In genomic region chr21:34133802-34134201, GRCh38 we compare ENCODE assay signal across 10 cellular contexts.
DNase-seq lines count a peak whose midpoint lies in the region; ATAC-seq and TF ChIP-seq lines count a peak whose summit lies in the region.
"Had no signal": no experiment of that assay in that cellular context is flagged by ENCODE, and none has a peak within 500 bp of the region (broad histone marks: within the 10 kb centered on the region; RNA-seq: fewer than 3 reads in every experiment).

No MANE protein-coding gene starts in this region.

- TF ChIP-seq CTCF in natural killer cell (IDR thresholded peaks at IDR 0.05), result no peak
- peak; percentile 73 for TF ChIP-seq CTCF in WERI-Rb-1 (IDR thresholded peaks at IDR 0.05; ENCODE audit: low read depth, low read length)
- TF ChIP-seq CTCF in fibroblast of villous mesenchyme (IDR thresholded peaks at IDR 0.05; ENCODE audit: insufficient read depth, low read depth, low read length), result peak; percentile 49

- no peaks in the 10 kb centered on the region for H3K9me3 ChIP-seq in WERI-Rb-1 (ENCODE audit: severe bottlenecking)

- ATAC-seq in natural killer cell treated with Interleukin-12 subunit alpha and Interleukin-12 subunit beta and Interleukin-15 and Interleukin-18, amount 100 ng/mL, for 72 hours, result no peak
- ATAC-seq in natural killer cell, result no peak

- H3K4me1 Mint-ChIP-seq in natural killer cell treated with Interleukin-12 subunit alpha and Interleukin-12 subunit beta and Interleukin-15 and Interleukin-18, amount 100 ng/mL, for 72 hours (ENCODE audit: low read depth in 2 of 2), result peaks cover 58 to 61% of the 10 kb centered on the region in 2 donors
- H3K4me1 Mint-ChIP-seq in natural killer cell, result peaks cover 62 to 64% of the 10 kb centered on the region in 2 donors

- peaks cover 21% of the 10 kb centered on the region for H3K36me3 Mint-ChIP-seq in natural killer cell treated with Interleukin-12 subunit alpha and Interleukin-12 subunit beta and Interleukin-15 and Interleukin-18, amount 100 ng/mL, for 72 hours
- H3K36me3 Mint-ChIP-seq in natural killer cell, result no peaks in the 10 kb centered on the region

- peak overlapping the region; percentile 25 to 31 for H3K27ac Mint-ChIP-seq in natural killer cell treated with Interleukin-12 subunit alpha and Interleukin-12 subunit beta and Interleukin-15 and Interleukin-18, amount 100 ng/mL, for 72 hours
- peak overlapping the region in 1 of 2 donors; percentile 71 for H3K27ac Mint-ChIP-seq in natural killer cell

- peaks cover 2% of the 10 kb centered on the region for H3K9me3 Mint-ChIP-seq in natural killer cell treated with Interleukin-12 subunit alpha and Interleukin-12 subunit beta and Interleukin-15 and Interleukin-18, amount 100 ng/mL, for 72 hours
- no peaks in the 10 kb centered on the region for H3K9me3 Mint-ChIP-seq in natural killer cell

- no peaks in the 10 kb centered on the region for H3K27me3 ChIP-seq in WERI-Rb-1 (ENCODE audit: insufficient read depth, low read depth, severe bottlenecking)

- H3K4me3 Mint-ChIP-seq in natural killer cell treated with Interleukin-12 subunit alpha and Interleukin-12 subunit beta and Interleukin-15 and Interleukin-18, amount 100 ng/mL, for 72 hours, result no peak overlapping the region
- H3K4me3 Mint-ChIP-seq in natural killer cell, result no peak overlapping the region

- H3K27ac ChIP-seq in WERI-Rb-1, result no peak overlapping the region

- H3K36me3 ChIP-seq in WERI-Rb-1, result no peaks in the 10 kb centered on the region

- intact Hi-C loops in natural killer cell (cut with micrococcal nuclease), result loop anchor here (10.0 kb wide), 1 partner anchor 71 kb away; no protein-coding TSS in a partner anchor

- no peak for DNase-seq in natural killer cell treated with Interleukin-12 subunit alpha and Interleukin-12 subunit beta and Interleukin-15 and Interleukin-18, amount 100 ng/mL, for 72 hours (ENCODE audit: low spot score)
- no peak for DNase-seq in natural killer cell
- peak; percentile 39 for DNase-seq in WERI-Rb-1
- no peak for DNase-seq in fibroblast of villous mesenchyme (ENCODE audit: low read depth)
- DNase-seq in amygdala (lab: John Stamatoyannopoulos, UW), result no peak
- no peak for DNase-seq in germinal center (ENCODE audit: low spot score)
- no peak for DNase-seq in activated gamma-delta T cell treated with Interleukin-2 at 50 U/mL for 16 hours
- no peak for DNase-seq in cerebellum (ENCODE audit: low spot score)
- DNase-seq: activated CD4-positive, alpha-beta T cell treated with anti-CD3 and anti-CD28 coated beads for 48 hours; NCI-H1092 treated with DMSO at 0.1 percent for 48 hours had no signal

- H3K4me3 ChIP-seq in WERI-Rb-1 (ENCODE audit: low read depth, low read length), result no peak overlapping the region
- H3K4me3 ChIP-seq in fibroblast of villous mesenchyme (ENCODE audit: low read depth, low read length), result no peak overlapping the region

- no peaks in the 10 kb centered on the region for H3K27me3 Mint-ChIP-seq in natural killer cell treated with Interleukin-12 subunit alpha and Interleukin-12 subunit beta and Interleukin-15 and Interleukin-18, amount 100 ng/mL, for 72 hours
- no peaks in the 10 kb centered on the region for H3K27me3 Mint-ChIP-seq in natural killer cell (ENCODE audit: low read depth in 2 of 2)
